8 cellular contexts compared by ENCODE assay signal in the genomic region with DNA sequence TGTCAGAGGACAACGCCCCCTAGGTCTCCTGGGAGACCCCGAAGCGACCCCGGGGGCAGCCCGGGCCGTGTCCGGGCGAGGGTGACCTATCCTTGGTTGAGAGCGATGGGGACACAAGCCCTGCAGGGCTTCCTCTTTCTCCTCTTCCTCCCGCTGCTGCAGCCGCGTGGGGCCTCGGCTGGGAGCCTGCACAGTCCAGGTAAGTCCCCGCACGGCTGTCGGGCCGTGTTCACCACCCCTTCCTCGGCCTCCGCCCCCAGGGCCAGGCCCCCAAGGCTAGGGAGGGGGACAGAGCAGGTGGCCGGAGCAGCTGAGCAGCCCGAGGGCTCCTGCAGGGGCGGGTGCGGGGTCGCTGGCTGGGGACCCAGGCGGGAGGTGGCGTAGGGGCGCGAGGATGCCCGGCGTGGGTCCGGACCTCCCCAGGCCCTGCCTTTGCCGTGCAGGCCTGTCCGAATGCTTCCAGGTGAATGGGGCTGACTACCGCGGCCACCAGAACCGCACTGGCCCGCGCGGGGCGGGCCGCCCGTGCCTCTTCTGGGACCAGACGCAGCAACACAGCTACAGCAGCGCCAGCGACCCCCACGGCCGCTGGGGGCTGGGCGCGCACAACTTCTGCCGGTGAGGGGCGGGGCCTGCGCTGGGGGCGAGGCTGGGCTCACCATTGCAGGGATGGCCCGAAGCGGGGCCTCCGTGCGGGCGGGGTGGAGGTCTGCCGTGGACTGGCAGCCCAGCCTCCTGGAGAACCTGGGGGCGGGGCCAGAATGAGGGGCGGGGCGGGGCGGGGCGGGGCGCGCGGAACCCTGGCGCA. TPM values are rescaled to one million over a fixed set of nuclear protein-coding genes. Genes with fewer than 3 reads are reported as not detected.
DNase-seq lines count a peak whose midpoint lies in the region; ATAC-seq, FAIRE-seq and TF ChIP-seq lines count a peak whose summit lies in the region.

No MANE protein-coding gene starts in this region.

- H3K27ac Mint-ChIP-seq in GM23338, result no peak overlapping the region
- no peak overlapping the region for H3K27ac Mint-ChIP-seq in activated CD4-positive, alpha-beta T cell treated with anti-CD3 and anti-CD28 coated beads for 36 hours

- H3K27ac ChIP-seq in BLaER1 (peak overlapping the region; percentile 79), GM23338 (ENCODE audit: low read depth) (no peak overlapping the region), endothelial cell of umbilical vein (ENCODE audit: insufficient read depth, low read depth, low read length) (no peak overlapping the region), psoas muscle (no peak overlapping the region)

- H3K4me1 ChIP-seq in BLaER1, result peaks cover 65% of the 10 kb centered on the region
- H3K4me1 ChIP-seq in GM23338 (ENCODE audit: insufficient read depth), result peaks cover 20% of the 10 kb centered on the region; the same call in 1 of the 2 replicates
- H3K4me1 ChIP-seq in endothelial cell of umbilical vein (ENCODE audit: control insufficient read depth, extremely low read depth, insufficient read depth, low read length), result peaks cover 10% of the 10 kb centered on the region
- peaks cover 22% of the 10 kb centered on the region for H3K4me1 ChIP-seq in psoas muscle

- DNase-seq in GM23338 (ENCODE audit: low spot score), result peak; percentile 95
- DNase-seq in NCI-H524 treated with DMSO at 0.1 percent for 48 hours (lab: John Stamatoyannopoulos, UW), result peak; percentile 52
- DNase-seq in activated CD4-positive, alpha-beta T cell treated with anti-CD3 and anti-CD28 coated beads for 36 hours, result peak; percentile 82
- no peak for DNase-seq in endothelial cell of umbilical vein (ENCODE audit: low read depth, low spot score)
- peak in 1 of 2 donors; percentile 58 for DNase-seq in psoas muscle
- no peak for DNase-seq in globus pallidus (ENCODE audit: low spot score)

- FAIRE-seq in endothelial cell of umbilical vein (lab: Jason Lieb, UNC), result no peak

- peak overlapping the region; percentile 89 for H3K4me3 Mint-ChIP-seq in GM23338
- peak overlapping the region; percentile 57 for H3K4me3 Mint-ChIP-seq in activated CD4-positive, alpha-beta T cell treated with anti-CD3 and anti-CD28 coated beads for 36 hours

- H3K79me2 ChIP-seq in GM23338 (replicated peaks; ENCODE audit: insufficient read depth) (no peaks in the 10 kb centered on the region), endothelial cell of umbilical vein (ENCODE audit: control insufficient read depth, insufficient read depth, low read length) (peaks cover 2% of the 10 kb centered on the region)

- H3K27me3 Mint-ChIP-seq in GM23338 (ENCODE audit: insufficient read depth, low read depth, poor library complexity), result peaks cover 34% of the 10 kb centered on the region
- peaks cover 31% of the 10 kb centered on the region for H3K27me3 Mint-ChIP-seq in activated CD4-positive, alpha-beta T cell treated with anti-CD3 and anti-CD28 coated beads for 36 hours

- peaks cover 22% of the 10 kb centered on the region; the same call in 1 of the 2 replicates for H3K27me3 ChIP-seq in BLaER1
- H3K27me3 ChIP-seq in GM23338 (ENCODE audit: insufficient read depth), result peaks cover 50% of the 10 kb centered on the region
- H3K27me3 ChIP-seq in endothelial cell of umbilical vein (ENCODE audit: control insufficient read depth in 2 of 2, insufficient read depth in 2 of 2, low read length in 2 of 2), result peaks cover 29 to 55% of the 10 kb centered on the region in 2 experiments
- peaks cover 0 to 80% (median 37%) of the 10 kb centered on the region in 3 donors for H3K27me3 ChIP-seq in psoas muscle (ENCODE audit: insufficient read depth in 3 of 3, low read length in 2 of 3)

- no peak for TF ChIP-seq POLR2A in endothelial cell of umbilical vein (IDR thresholded peaks at IDR 0.05; ENCODE audit: low read depth, low read length)

- peaks cover 32% of the 10 kb centered on the region for H3F3A ChIP-seq in GM23338 (replicated peaks; ENCODE audit: low read depth)

- H3K9me1 ChIP-seq in endothelial cell of umbilical vein (replicated peaks; ENCODE audit: control insufficient read depth, extremely low read depth, insufficient read depth, low read length), result no peaks in the 10 kb centered on the region

- H3K36me3 ChIP-seq in BLaER1 (peaks cover 16% of the 10 kb centered on the region; the same call in 1 of the 2 replicates), GM23338 (ENCODE audit: insufficient read depth) (no peaks in the 10 kb centered on the region), endothelial cell of umbilical vein (ENCODE audit: control insufficient read depth in 2 of 2, extremely low read depth in 1 of 2, insufficient read depth in 2 of 2, low read length in 2 of 2) (no peaks in the 10 kb centered on the region), psoas muscle (ENCODE audit: insufficient read depth in 1 of 2, low read depth in 1 of 2) (no peaks in the 10 kb centered on the region)

- ATAC-seq in GM23338 (peak; percentile 20), psoas muscle (no peak), GM21526 (IDR thresholded peaks at IDR 0.05; ENCODE audit: low FRiP score, unreplicated experiment) (no peak)
- peak; percentile 18 for ATAC-seq in activated CD4-positive, alpha-beta T cell treated with anti-CD3 and anti-CD28 coated beads for 36 hours

- CTCF ChIA-PET in activated CD4-positive, alpha-beta T cell treated with anti-CD3 and anti-CD28 coated beads for 36 hours (lab: Charles Lee), result interaction anchor here (0.6 to 1.3 kb wide), 8 partner anchors 12 to 78 kb away, joined by 3 to 6 read pairs (median 4); no protein-coding TSS in a partner anchor
- CTCF ChIA-PET in endothelial cell of umbilical vein (lab: Charles Lee), result no interaction called here

- TF ChIP-seq CTCF in GM23338 (conservative IDR thresholded peaks at IDR 0.05; ENCODE audit: low read depth in 2 of 2), result no peak; a peak in 2 of 4 replicates
- no peak for TF ChIP-seq CTCF in endothelial cell of umbilical vein (IDR thresholded peaks at IDR 0.05; ENCODE audit: extremely low read depth in 1 of 2, insufficient read depth in 1 of 2, low read depth in 1 of 2, low read length in 2 of 2)
- no peak for TF ChIP-seq CTCF in psoas muscle (IDR thresholded peaks at IDR 0.05)

- dilution Hi-C loops in endothelial cell of umbilical vein (cut with MboI; ENCODE audit: extremely low pct_ligation_motif_present, low sequenced_read_pairs), result no loop called here

- H3K36me3 Mint-ChIP-seq in GM23338 (ENCODE audit: low read depth), result peaks cover 4% of the 10 kb centered on the region; the same call in 1 of the 3 replicates
- peaks cover 2% of the 10 kb centered on the region for H3K36me3 Mint-ChIP-seq in activated CD4-positive, alpha-beta T cell treated with anti-CD3 and anti-CD28 coated beads for 36 hours (ENCODE audit: low read depth)

- H3K9me3 Mint-ChIP-seq in GM23338, result no peaks in the 10 kb centered on the region
- no peaks in the 10 kb centered on the region for H3K9me3 Mint-ChIP-seq in activated CD4-positive, alpha-beta T cell treated with anti-CD3 and anti-CD28 coated beads for 36 hours (ENCODE audit: low read depth)

- H2AFZ ChIP-seq in GM23338 (peak overlapping the region; percentile 94), endothelial cell of umbilical vein (ENCODE audit: low read depth, low read length) (no peak overlapping the region)

- 1 to 2% (median 1%) methylated on average over 41 to 68 of the region's 68 CpGs for WGBS in psoas muscle, 3 donors

- H4K20me1 ChIP-seq in BLaER1 (peaks cover 42% of the 10 kb centered on the region), GM23338 (replicated peaks; ENCODE audit: insufficient read depth) (0 out of 2 replicates have a peak, but pooled peaks cover 3% of the 10 kb centered on the region), endothelial cell of umbilical vein (replicated peaks; ENCODE audit: control insufficient read depth, extremely low read depth, insufficient read depth, low read length) (no peaks in the 10 kb centered on the region)

- no peaks in the 10 kb centered on the region for H3K9me2 ChIP-seq in GM23338 (ENCODE audit: insufficient read depth)

- H3K4me2 ChIP-seq in BLaER1, result peak overlapping the region; percentile 99
- peak overlapping the region; percentile 98 for H3K4me2 ChIP-seq in GM23338
- H3K4me2 ChIP-seq in endothelial cell of umbilical vein (ENCODE audit: insufficient read depth, low read length), result no peak overlapping the region

- POLR2A ChIA-PET in activated CD4-positive, alpha-beta T cell treated with anti-CD3 and anti-CD28 coated beads for 36 hours (lab: Charles Lee), result interaction anchor here (0.6 kb wide), 1 partner anchor 211 kb away, joined by 3 read pairs; no protein-coding TSS in a partner anchor
- POLR2A ChIA-PET in endothelial cell of umbilical vein (lab: Charles Lee), result no interaction called here

- H3K4me1 Mint-ChIP-seq in GM23338, result peaks cover 13% of the 10 kb centered on the region
- peaks cover 32% of the 10 kb centered on the region for H3K4me1 Mint-ChIP-seq in activated CD4-positive, alpha-beta T cell treated with anti-CD3 and anti-CD28 coated beads for 36 hours

- BruUV-seq in endothelial cell of umbilical vein (replicated peaks; lab: Mats Ljungman, UMichigan), result no TSS peak

- H3K9ac ChIP-seq in BLaER1 (peak overlapping the region; percentile 83), endothelial cell of umbilical vein (replicated peaks; ENCODE audit: extremely low read depth, insufficient read depth, low read length) (no peak overlapping the region)

- peak overlapping the region; percentile 84 for H3K4me3 ChIP-seq in BLaER1
- H3K4me3 ChIP-seq in GM23338, result peak overlapping the region; percentile 83
- H3K4me3 ChIP-seq in endothelial cell of umbilical vein (replicated peaks in 1 of 3; ENCODE audit: insufficient read depth in 1 of 3, low read depth in 1 of 3, low read length in 3 of 3), result no peak overlapping the region
- peak overlapping the region; percentile 53 for H3K4me3 ChIP-seq in psoas muscle

- intact Hi-C loops in activated CD4-positive, alpha-beta T cell treated with anti-CD3 and anti-CD28 coated beads for 36 hours (cut with DNase I, micrococcal nuclease), result loop anchor here in 1 of 2 experiments (1.0 to 5.0 kb wide), 3 partner anchors 16 to 292 kb away; a partner anchor contains a TSS
- intact Hi-C loops in endothelial cell of umbilical vein (cut with micrococcal nuclease), result no loop called here
- intact Hi-C loops in psoas muscle (cut with DNase I), result no loop called here

- no peaks in the 10 kb centered on the region for H3K9me3 ChIP-seq in BLaER1
- H3K9me3 ChIP-seq in endothelial cell of umbilical vein (replicated peaks; ENCODE audit: control insufficient read depth, insufficient read depth, low read length), result no peaks in the 10 kb centered on the region
- no peaks in the 10 kb centered on the region for H3K9me3 ChIP-seq in psoas muscle

RNA-seq across cellular contexts. Expression of a gene that starts 0.5 kb away (rescaled TPM):
- total RNA-seq in GM23338 (2014; rRNA removed; shearing (Covaris generic)), result 16.1 and 17.6 TPM in 2 replicates
- polyA plus RNA-seq in GM23338 (2016; fragmentation: Nextera tagmentation; extraction: Ambion mirVana), result 4.7 and 4.9 TPM in 2 replicates
- not detected for total RNA-seq in activated CD4-positive, alpha-beta T cell treated with anti-CD3 and anti-CD28 coated beads for 36 hours
- not detected in 2 replicates for total RNA-seq in endothelial cell of umbilical vein
- not detected in 2 replicates for polyA plus RNA-seq in endothelial cell of umbilical vein
- not detected in 2 replicates for polyA plus RNA-seq in endothelial cell of umbilical vein (2011; cell fraction: cytosol; rRNA removed)
- polyA plus RNA-seq in endothelial cell of umbilical vein (2011; cell fraction: nucleus; rRNA removed), result not detected in 2 replicates
- 0.08 TPM in 1 of 2 replicates, not detected in the other for polyA plus RNA-seq in endothelial cell of umbilical vein (2012)
- polyA minus RNA-seq in endothelial cell of umbilical vein, result not detected in 2 replicates
- 2.3 TPM for polyA minus RNA-seq in endothelial cell of umbilical vein (2011; cell fraction: cytosol; rRNA and poly(A)+ RNA removed)
- not detected in 2 replicates for polyA minus RNA-seq in endothelial cell of umbilical vein (2011; cell fraction: nucleus; rRNA and poly(A)+ RNA removed)
- total RNA-seq in psoas muscle, result not detected
- under 1 TPM in 2 of 3 donors, not detected in 1; 0.01 to 0.04 TPM for polyA plus RNA-seq in psoas muscle

RNA-seq across cellular contexts. Expression of a gene that starts 4.5 kb away (rescaled TPM):
- 17.7 and 29.3 TPM in 2 replicates for total RNA-seq in GM23338 (2014; rRNA removed; shearing (Covaris generic))
- polyA plus RNA-seq in GM23338 (2016; fragmentation: Nextera tagmentation; extraction: Ambion mirVana) (7.0 and 8.8 TPM in 2 replicates), endothelial cell of umbilical vein (23.8 and 25.7 TPM in 2 replicates), psoas muscle (10 to 100 TPM; 12.3 to 26.1 (median 15.0) TPM)
- total RNA-seq in activated CD4-positive, alpha-beta T cell treated with anti-CD3 and anti-CD28 coated beads for 36 hours, result 10 to 100 TPM; 28.7 to 31.2 TPM
- total RNA-seq in endothelial cell of umbilical vein (25.4 and 31.2 TPM in 2 replicates), psoas muscle (10 to 100 TPM in 1 of 4 donors, 1 to 10 TPM in 3; 4.6 to 15.9 (median 8.1) TPM)
- 17.0 and 17.7 TPM in 2 replicates for polyA plus RNA-seq in endothelial cell of umbilical vein (2011; cell fraction: cytosol; rRNA removed)
- polyA plus RNA-seq in endothelial cell of umbilical vein (2011; cell fraction: nucleus; rRNA removed), result 16.3 and 18.2 TPM in 2 replicates
- polyA plus RNA-seq in endothelial cell of umbilical vein (2012), result 10.2 and 11.6 TPM in 2 replicates
- 11.3 and 13.2 TPM in 2 replicates for polyA minus RNA-seq in endothelial cell of umbilical vein
- 59.7 TPM for polyA minus RNA-seq in endothelial cell of umbilical vein (2011; cell fraction: cytosol; rRNA and poly(A)+ RNA removed)
- polyA minus RNA-seq in endothelial cell of umbilical vein (2011; cell fraction: nucleus; rRNA and poly(A)+ RNA removed), result 3.6 and 4.8 TPM in 2 replicates

RNA-seq across cellular contexts. Expression of a gene that starts 15.6 kb away (rescaled TPM):
- 82.1 and 100 TPM in 2 replicates for total RNA-seq in GM23338 (2014; rRNA removed; shearing (Covaris generic))
- polyA plus RNA-seq in GM23338 (2016; fragmentation: Nextera tagmentation; extraction: Ambion mirVana) (90.9 and 104 TPM in 2 replicates), endothelial cell of umbilical vein (26.1 and 46.1 TPM in 2 replicates), psoas muscle (1 to 10 TPM in 2 of 3 donors, under 1 TPM in 1; 0.84 to 3.7 (median 2.0) TPM)
- 100 to 1,000 TPM; 101 to 117 TPM for total RNA-seq in activated CD4-positive, alpha-beta T cell treated with anti-CD3 and anti-CD28 coated beads for 36 hours
- total RNA-seq in endothelial cell of umbilical vein (36.1 and 48.5 TPM in 2 replicates), psoas muscle (1 to 10 TPM in 1 of 4 donors, under 1 TPM in 3; 0.27 to 1.2 (median 0.56) TPM)
- 20.0 and 22.3 TPM in 2 replicates for polyA plus RNA-seq in endothelial cell of umbilical vein (2011; cell fraction: cytosol; rRNA removed)
- polyA plus RNA-seq in endothelial cell of umbilical vein (2011; cell fraction: nucleus; rRNA removed), result 37.5 and 41.1 TPM in 2 replicates
- 15.2 and 17.9 TPM in 2 replicates for polyA plus RNA-seq in endothelial cell of umbilical vein (2012)
- polyA minus RNA-seq in endothelial cell of umbilical vein, result 6.8 and 8.7 TPM in 2 replicates
- 16.6 TPM for polyA minus RNA-seq in endothelial cell of umbilical vein (2011; cell fraction: cytosol; rRNA and poly(A)+ RNA removed)
- polyA minus RNA-seq in endothelial cell of umbilical vein (2011; cell fraction: nucleus; rRNA and poly(A)+ RNA removed), result 9.0 and 11.8 TPM in 2 replicates

RNA-seq across cellular contexts. Expression of a gene that starts 48.1 kb away (rescaled TPM):
- 1.0 and 3.0 TPM in 2 replicates for total RNA-seq in GM23338 (2014; rRNA removed; shearing (Covaris generic))
- polyA plus RNA-seq in GM23338 (2016; fragmentation: Nextera tagmentation; extraction: Ambion mirVana), result 1.3 and 1.8 TPM in 2 replicates
- total RNA-seq in activated CD4-positive, alpha-beta T cell treated with anti-CD3 and anti-CD28 coated beads for 36 hours, result not detected
- total RNA-seq in endothelial cell of umbilical vein, result not detected in 2 replicates
- 0.06 TPM in 1 of 2 replicates, not detected in the other for polyA plus RNA-seq in endothelial cell of umbilical vein
- not detected in 2 replicates for polyA plus RNA-seq in endothelial cell of umbilical vein (2011; cell fraction: cytosol; rRNA removed)
- 0.07 TPM in 1 of 2 replicates, not detected in the other for polyA plus RNA-seq in endothelial cell of umbilical vein (2011; cell fraction: nucleus; rRNA removed)
- not detected in 2 replicates for polyA plus RNA-seq in endothelial cell of umbilical vein (2012)
- polyA minus RNA-seq in endothelial cell of umbilical vein, result not detected in 2 replicates
- not detected for polyA minus RNA-seq in endothelial cell of umbilical vein (2011; cell fraction: cytosol; rRNA and poly(A)+ RNA removed)
- 0.19 TPM in 1 of 2 replicates, not detected in the other for polyA minus RNA-seq in endothelial cell of umbilical vein (2011; cell fraction: nucleus; rRNA and poly(A)+ RNA removed)
- 1 to 10 TPM in 1 of 4 donors, under 1 TPM in 3; 0.17 to 2.2 (median 0.86) TPM for total RNA-seq in psoas muscle
- 1 to 10 TPM in 1 of 3 donors, under 1 TPM in 2; 0.12 to 1.3 (median 0.18) TPM for polyA plus RNA-seq in psoas muscle

RNA-seq across cellular contexts. Expression of a gene that starts 52.9 kb away (rescaled TPM):
- total RNA-seq in GM23338 (2014; rRNA removed; shearing (Covaris generic)), result 22.9 and 29.3 TPM in 2 replicates
- polyA plus RNA-seq in GM23338 (2016; fragmentation: Nextera tagmentation; extraction: Ambion mirVana), result 6.0 and 7.5 TPM in 2 replicates
- 10 to 100 TPM; 26.6 to 37.9 TPM for total RNA-seq in activated CD4-positive, alpha-beta T cell treated with anti-CD3 and anti-CD28 coated beads for 36 hours
- total RNA-seq in endothelial cell of umbilical vein, result 51.2 and 51.7 TPM in 2 replicates
- polyA plus RNA-seq in endothelial cell of umbilical vein, result 32.0 and 37.3 TPM in 2 replicates
- 23.0 and 28.7 TPM in 2 replicates for polyA plus RNA-seq in endothelial cell of umbilical vein (2011; cell fraction: cytosol; rRNA removed)
- polyA plus RNA-seq in endothelial cell of umbilical vein (2011; cell fraction: nucleus; rRNA removed), result 67.2 and 71.4 TPM in 2 replicates
- 29.5 and 34.1 TPM in 2 replicates for polyA plus RNA-seq in endothelial cell of umbilical vein (2012)
- polyA minus RNA-seq in endothelial cell of umbilical vein, result 13.5 and 16.3 TPM in 2 replicates
- polyA minus RNA-seq in endothelial cell of umbilical vein (2011; cell fraction: cytosol; rRNA and poly(A)+ RNA removed), result 33.3 TPM
- polyA minus RNA-seq in endothelial cell of umbilical vein (2011; cell fraction: nucleus; rRNA and poly(A)+ RNA removed), result 11.1 and 21.3 TPM in 2 replicates
- 10 to 100 TPM; 33.0 to 55.5 (median 40.3) TPM for total RNA-seq in psoas muscle
- 10 to 100 TPM; 21.2 to 65.2 (median 24.7) TPM for polyA plus RNA-seq in psoas muscle

Comparison
In these comparisons a context has a peak if more than half of its experiments do, and no peak if none do; other contexts are left out.
1. H3K4me3 ChIP-seq: peak in BLaER1 (single experiment), GM23338 (single experiment) and psoas muscle (single experiment); none in endothelial cell of umbilical vein (0 of 3).
2. ATAC-seq: peak in GM23338 (single experiment) and activated CD4-positive, alpha-beta T cell treated with anti-CD3 and anti-CD28 coated beads for 36 hours (single experiment); none in psoas muscle (0 of 4) and GM21526 (single experiment).
3. DNase-seq: peak in GM23338 (single experiment), NCI-H524 treated with DMSO at 0.1 percent for 48 hours (single experiment) and activated CD4-positive, alpha-beta T cell treated with anti-CD3 and anti-CD28 coated beads for 36 hours (single experiment); none in endothelial cell of umbilical vein (single experiment) and globus pallidus (single experiment).
4. RNA of a gene that starts 0.5 kb away (total RNA-seq): 16.1 to 17.6 TPM in GM23338; not detected in psoas muscle, not detected in activated CD4-positive, alpha-beta T cell treated with anti-CD3 and anti-CD28 coated beads for 36 hours and not detected in endothelial cell of umbilical vein; every median in the first group is over 10 times any median in the second.
5. RNA of a gene that starts 15.6 kb away (total RNA-seq): 101 to 117 TPM in activated CD4-positive, alpha-beta T cell treated with anti-CD3 and anti-CD28 coated beads for 36 hours, 82.1 to 100 TPM in GM23338 and 36.1 to 48.5 TPM in endothelial cell of umbilical vein; 0.27 to 1.2 TPM in psoas muscle; every median in the first group is over 10 times any median in the second.